In genomic region chr11:66568124-66568916, GRCh38 we compare ENCODE assay signal across 9 cellular contexts. TPM values are rescaled to one million over a fixed set of nuclear protein-coding genes. Genes with fewer than 3 reads are reported as not detected.
DNase-seq lines count a peak whose midpoint lies in the region; ATAC-seq and TF ChIP-seq lines count a peak whose summit lies in the region.
"Had no signal": no experiment of that assay in that cellular context is flagged by ENCODE, and none has a peak within 500 bp of the region (broad histone marks: within the 10 kb centered on the region; RNA-seq: fewer than 3 reads in every experiment).

Gene CTSF (minus strand): TSS chr11:66568606. CDS start chr11:66568486, 120 bp downstream.

- BruUV-seq in OCI-LY7 (replicated peaks; lab: Mats Ljungman, UMichigan) = no TSS peak

- peak within 1 kb of the TSS; percentile 5; the same call in 1 of the 2 replicates for H3K4me2 ChIP-seq in OCI-LY7 (ENCODE audit: low read length)

- no peaks in the 10 kb centered on the region for H3K27me3 ChIP-seq in CD4-positive, CD25-positive, alpha-beta regulatory T cell (ENCODE audit: control insufficient read depth, insufficient read depth, low read length)
- peaks cover 15% of the 10 kb centered on the region for H3K27me3 ChIP-seq in HL-60 (ENCODE audit: insufficient read depth, poor library complexity, severe bottlenecking)

- intact Hi-C loops in OCI-LY7 (cut with micrococcal nuclease; ENCODE audit: unreplicated experiment) = no loop called here

- TF ChIP-seq CTCF in HL-60 (IDR thresholded peaks at IDR 0.05; ENCODE audit: insufficient read depth, low read length) = no peak
- no peak for TF ChIP-seq CTCF in OCI-LY7 (conservative IDR thresholded peaks at IDR 0.05; ENCODE audit: low read length)

- CTCF ChIA-PET in OCI-LY7 (lab: Charles Lee; ENCODE audit: unreplicated experiment) = no interaction called here

- H2AFZ ChIP-seq in OCI-LY7 (ENCODE audit: low read length) = no peak within 1 kb of the TSS

- H3K36me3 Mint-ChIP-seq in CD4-positive, CD25-positive, alpha-beta regulatory T cell = no peaks in the 10 kb centered on the region
- H3K36me3 Mint-ChIP-seq in naive B cell = peaks cover 0 to 5% of the 10 kb centered on the region in 2 donors

- H3K79me2 ChIP-seq in OCI-LY7 (ENCODE audit: insufficient read depth, low read depth, low read length) = no peaks in the 10 kb centered on the region

- peak; percentile 68 to 80 for ATAC-seq in CD4-positive, CD25-positive, alpha-beta regulatory T cell (ENCODE audit: low read depth in 2 of 2)
- ATAC-seq in esophagus mucosa = peak; percentile 87
- peak; percentile 88 to 91 for ATAC-seq in naive B cell (ENCODE audit: low read depth in 2 of 2)
- ATAC-seq in stimulated activated naive CD8-positive, alpha-beta T cell treated with anti-CD3 and anti-CD28 coated beads, Interleukin-15, Interleukin-2, amounts not matched to agents 100 U/mL and 50 U/mL, for 24 hours = peak; percentile 90
- no peak for ATAC-seq in GM21737 (IDR thresholded peaks at IDR 0.05; ENCODE audit: unreplicated experiment)
- ATAC-seq: HCT116 had no signal

- H3K36me3 ChIP-seq in CD4-positive, CD25-positive, alpha-beta regulatory T cell (ENCODE audit: control insufficient read depth, insufficient read depth, low read length) = no peaks in the 10 kb centered on the region
- no peaks in the 10 kb centered on the region for H3K36me3 ChIP-seq in OCI-LY7 (ENCODE audit: insufficient read depth, low read length)

- no peaks in the 10 kb centered on the region for H3K9me3 ChIP-seq in CD4-positive, CD25-positive, alpha-beta regulatory T cell (ENCODE audit: control insufficient read depth in 2 of 2, low read length in 2 of 2)
- no peaks in the 10 kb centered on the region for H3K9me3 ChIP-seq in OCI-LY7 (ENCODE audit: low read length)

- H3K9me2 ChIP-seq in OCI-LY7 (ENCODE audit: insufficient read depth, low read length) = no peaks in the 10 kb centered on the region

- peaks cover 0 to 13% (median 1%) of the 10 kb centered on the region in 4 donors for H3K4me1 Mint-ChIP-seq in CD4-positive, CD25-positive, alpha-beta regulatory T cell
- peaks cover 3 to 10% (median 6%) of the 10 kb centered on the region in 3 donors for H3K4me1 Mint-ChIP-seq in naive B cell

- H3K9me3 Mint-ChIP-seq in CD4-positive, CD25-positive, alpha-beta regulatory T cell = peaks cover 0 to 3% (median 0%) of the 10 kb centered on the region in 7 donors
- no peaks in the 10 kb centered on the region for H3K9me3 Mint-ChIP-seq in naive B cell

- H3K4me3 ChIP-seq in CD4-positive, CD25-positive, alpha-beta regulatory T cell (ENCODE audit: low read depth, low read length) = peak within 1 kb of the TSS; percentile 62
- no peak within 1 kb of the TSS for H3K4me3 ChIP-seq in HL-60 (replicated peaks; ENCODE audit: insufficient read depth, low read length)
- H3K4me3 ChIP-seq in OCI-LY7 (ENCODE audit: low read depth, low read length, poor library complexity, severe bottlenecking) = no peak within 1 kb of the TSS

- peak within 1 kb of the TSS; percentile 49 to 80 (median 76) for H3K4me3 Mint-ChIP-seq in CD4-positive, CD25-positive, alpha-beta regulatory T cell
- H3K4me3 Mint-ChIP-seq in naive B cell = peak within 1 kb of the TSS; percentile 70 to 88 (median 80)

- H3K27ac Mint-ChIP-seq in CD4-positive, CD25-positive, alpha-beta regulatory T cell = peak within 1 kb of the TSS in 2 of 3 donors; percentile 54 to 75
- peak within 1 kb of the TSS in 1 of 6 donors; percentile 56 for H3K27ac Mint-ChIP-seq in naive B cell

- POLR2A ChIA-PET in OCI-LY7 (lab: Charles Lee) = no interaction called here

- peaks cover 12% of the 10 kb centered on the region for H3K4me1 ChIP-seq in CD4-positive, CD25-positive, alpha-beta regulatory T cell (ENCODE audit: control insufficient read depth, insufficient read depth, low read length, poor library complexity, severe bottlenecking)
- H3K4me1 ChIP-seq in OCI-LY7 (ENCODE audit: insufficient read depth, low read length, poor library complexity, severe bottlenecking) = no peaks in the 10 kb centered on the region

- H3K27me3 Mint-ChIP-seq in CD4-positive, CD25-positive, alpha-beta regulatory T cell = peaks cover 15% of the 10 kb centered on the region
- peaks cover 0 to 43% (median 12%) of the 10 kb centered on the region in 3 donors for H3K27me3 Mint-ChIP-seq in naive B cell

- DNase-seq in CD4-positive, CD25-positive, alpha-beta regulatory T cell = peak; percentile 49 to 61 (median 53)
- peak; percentile 12 to 52 for DNase-seq in HL-60 (ENCODE audit: low read depth in 1 of 2, low spot score in 1 of 2)
- DNase-seq in OCI-LY7 (ENCODE audit: low spot score) = no peak
- peak; percentile 62 for DNase-seq in activated T-helper 1 cell treated with Interleukin-2 at 50 U/mL for 16 hours (ENCODE audit: low read depth)
- peak; percentile 56 for DNase-seq in naive B cell
- peak; percentile 79 for DNase-seq in stimulated activated naive CD8-positive, alpha-beta T cell treated with anti-CD3 and anti-CD28 coated beads, Interleukin-15, Interleukin-2, amounts not matched to agents 100 U/mL and 50 U/mL, for 24 hours

- no peak within 1 kb of the TSS for H3K27ac ChIP-seq in CD4-positive, CD25-positive, alpha-beta regulatory T cell (ENCODE audit: insufficient read depth, low read length, poor library complexity, severe bottlenecking)
- H3K27ac ChIP-seq in HL-60 (replicated peaks) (no peak within 1 kb of the TSS), OCI-LY7 (ENCODE audit: low read depth, low read length, poor library complexity, severe bottlenecking) (no peak within 1 kb of the TSS)

- H4K20me1 ChIP-seq in OCI-LY7 (ENCODE audit: insufficient read depth, low read length) = no peaks in the 10 kb centered on the region

RNA-seq across cellular contexts. Expression of gene CTSF, which starts in this region (rescaled TPM):
- 6.9 TPM for total RNA-seq in CD4-positive, CD25-positive, alpha-beta regulatory T cell
- 10 to 100 TPM; 17.3 to 28.6 (median 17.9) TPM for polyA plus RNA-seq in CD4-positive, CD25-positive, alpha-beta regulatory T cell
- total RNA-seq in OCI-LY7 (2014; rRNA removed; shearing (Covaris generic)) = not detected in 2 replicates
- not detected in 2 replicates for total RNA-seq in OCI-LY7 (2022)
- total RNA-seq in esophagus mucosa = 4.1 TPM
- 10 to 100 TPM in 4 of 6 donors, 1 to 10 TPM in 2; 5.0 to 14.3 (median 11.4) TPM for polyA plus RNA-seq in naive B cell (ENCODE audit: low read depth in 6 of 6)
